Comparison of ENCODE assay signal across 12 cellular contexts in the genomic region with DNA sequence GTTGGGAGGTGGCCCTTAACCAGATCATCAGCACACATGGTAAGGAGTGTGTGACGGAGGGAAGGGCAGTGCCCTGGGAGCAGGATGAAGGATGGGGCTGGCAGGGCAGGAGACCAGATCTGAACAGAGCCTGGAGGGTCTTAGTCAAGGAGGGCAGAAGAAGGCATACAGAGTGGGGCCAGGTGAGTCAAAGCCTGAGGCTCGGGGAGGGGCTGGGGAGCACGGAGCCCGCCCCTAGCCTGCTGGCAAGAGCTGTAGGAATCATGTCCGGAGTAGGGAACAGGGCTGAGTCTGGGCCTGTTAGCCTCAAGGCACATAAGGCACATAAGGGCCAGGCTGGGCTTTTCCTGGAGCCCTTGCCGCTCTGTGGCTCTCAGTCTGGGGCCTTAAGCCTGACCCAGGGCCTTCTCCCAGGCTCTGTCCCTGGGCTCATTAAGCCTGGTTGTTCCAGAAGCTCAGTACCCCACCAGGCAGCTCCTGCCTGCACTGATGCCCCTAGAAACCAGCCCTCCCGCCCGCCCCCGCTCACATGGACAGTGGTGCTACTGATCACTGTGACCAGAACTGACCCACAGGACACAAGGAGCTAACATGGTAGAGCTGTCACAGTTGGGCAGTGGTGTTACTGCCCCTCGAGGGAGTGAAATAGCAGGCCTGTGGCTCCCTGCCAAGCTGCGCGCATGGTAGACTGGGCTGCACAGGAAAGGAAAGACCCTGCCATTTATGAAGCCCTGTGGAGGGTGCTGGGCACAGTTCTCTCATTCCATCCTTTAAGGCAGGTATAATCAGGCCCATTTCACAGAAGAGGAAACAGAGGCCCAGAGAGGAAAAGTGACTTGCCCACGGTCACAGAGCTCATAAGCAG. TPM values are rescaled to one million over a fixed set of nuclear protein-coding genes. Genes with fewer than 3 reads are reported as not detected.
DNase-seq lines count a peak whose midpoint lies in the region; ATAC-seq, FAIRE-seq and TF ChIP-seq lines count a peak whose summit lies in the region.
"Had no signal": no experiment of that assay in that cellular context is flagged by ENCODE, and none has a peak within 500 bp of the region (broad histone marks: within the 10 kb centered on the region; RNA-seq: fewer than 3 reads in every experiment).

No MANE protein-coding gene starts in this region.

- peak overlapping the region; percentile 59 for H3K4me3 Mint-ChIP-seq in CD4-positive, alpha-beta T cell
- H3K4me3 Mint-ChIP-seq in GM23338, result no peak overlapping the region
- no peak overlapping the region for H3K4me3 Mint-ChIP-seq in activated naive CD8-positive, alpha-beta T cell treated with anti-CD3 and anti-CD28 coated beads, Interleukin-2, amount 50 U/mL, for 24 hours
- H3K4me3 Mint-ChIP-seq in naive B cell, result peak overlapping the region in 5 of 8 donors; percentile 27 to 84 (median 50)

- no peak for FAIRE-seq in GM12891 (lab: Jason Lieb, UNC)
- FAIRE-seq: endometrium had no signal

- no peaks in the 10 kb centered on the region for H3K36me3 ChIP-seq in GM23338 (ENCODE audit: insufficient read depth)

- 0 out of 2 replicates have a peak overlapping the region, but pooled peaks have one; percentile 14 for H3K4me2 ChIP-seq in GM23338

- no peak for DNase-seq in CD4-positive, alpha-beta T cell
- DNase-seq in GM23338 (ENCODE audit: low spot score) (no peak), naive B cell (no peak), foreskin fibroblast (no peak), NCI-H1436 (lab: John Stamatoyannopoulos, UW) (no peak), GM12891 (ENCODE audit: insufficient read length, low spot score) (no peak), occipital lobe (lab: John Stamatoyannopoulos, UW) (no peak)
- no peak for DNase-seq in activated naive CD8-positive, alpha-beta T cell treated with anti-CD3 and anti-CD28 coated beads, Interleukin-2, amount 50 U/mL, for 24 hours
- DNase-seq: kidney glomerular epithelial cell; NK-92 treated with Interleukin-12 subunit alpha and Interleukin-12 subunit beta, amount 100 ng/mL, for 24 hours had no signal

- H3K4me3 ChIP-seq in GM23338 (no peak overlapping the region), foreskin fibroblast (ENCODE audit: low read depth in 1 of 2, low read length in 2 of 2) (no peak overlapping the region)

- ATAC-seq in CD4-positive, alpha-beta T cell (ENCODE audit: poor library complexity), result no peak
- ATAC-seq in GM23338 (no peak), naive B cell (ENCODE audit: low read depth in 2 of 2) (no peak)
- ATAC-seq in activated naive CD8-positive, alpha-beta T cell treated with anti-CD3 and anti-CD28 coated beads, Interleukin-2, amount 50 U/mL, for 24 hours, result no peak

- H3K27ac ChIP-seq in CD4-positive, alpha-beta T cell (ENCODE audit: low read depth, low read length), result peak overlapping the region; percentile 52
- H3K27ac ChIP-seq in GM23338 (ENCODE audit: low read depth), result no peak overlapping the region
- H3K27ac ChIP-seq: C4-2B had no signal

- peaks cover 7% of the 10 kb centered on the region; the same call in 1 of the 2 replicates for H3K4me1 ChIP-seq in GM23338 (ENCODE audit: insufficient read depth)

- CTCF ChIA-PET in CD4-positive, alpha-beta T cell (lab: Charles Lee), result no interaction called here

- no peaks in the 10 kb centered on the region for H3K79me2 ChIP-seq in GM23338 (replicated peaks; ENCODE audit: insufficient read depth)

- TF ChIP-seq POLR2A in GM12891 (IDR thresholded peaks at IDR 0.05; ENCODE audit: low read depth, low read length), result no peak

- peaks cover 84% of the 10 kb centered on the region for H3K4me1 Mint-ChIP-seq in CD4-positive, alpha-beta T cell (ENCODE audit: low read depth)
- H3K4me1 Mint-ChIP-seq in GM23338 (peaks cover 34% of the 10 kb centered on the region), naive B cell (peaks cover 55 to 93% (median 80%) of the 10 kb centered on the region in 3 donors)
- peaks cover 85% of the 10 kb centered on the region for H3K4me1 Mint-ChIP-seq in activated naive CD8-positive, alpha-beta T cell treated with anti-CD3 and anti-CD28 coated beads, Interleukin-2, amount 50 U/mL, for 24 hours

- no peaks in the 10 kb centered on the region for H3K9me2 ChIP-seq in GM23338 (ENCODE audit: insufficient read depth)

- intact Hi-C loops in CD4-positive, alpha-beta T cell (cut with DNase I, micrococcal nuclease), result no loop called here

- POLR2A ChIA-PET in CD4-positive, alpha-beta T cell (lab: Charles Lee), result interaction anchor here (1.1 to 6.4 kb wide), 5 partner anchors 11 to 31 kb away, joined by 3 to 83 read pairs (median 8); no protein-coding TSS in a partner anchor

- H4K20me1 ChIP-seq in GM23338 (replicated peaks; ENCODE audit: insufficient read depth), result no peaks in the 10 kb centered on the region

- no peak overlapping the region for H2AFZ ChIP-seq in GM23338

- no peaks in the 10 kb centered on the region for H3K9me3 Mint-ChIP-seq in CD4-positive, alpha-beta T cell
- H3K9me3 Mint-ChIP-seq in GM23338 (no peaks in the 10 kb centered on the region), naive B cell (no peaks in the 10 kb centered on the region)
- no peaks in the 10 kb centered on the region for H3K9me3 Mint-ChIP-seq in activated naive CD8-positive, alpha-beta T cell treated with anti-CD3 and anti-CD28 coated beads, Interleukin-2, amount 50 U/mL, for 24 hours

- peak overlapping the region; percentile 93 for H3K27ac Mint-ChIP-seq in CD4-positive, alpha-beta T cell
- no peak overlapping the region for H3K27ac Mint-ChIP-seq in GM23338
- peak overlapping the region; percentile 59 for H3K27ac Mint-ChIP-seq in activated naive CD8-positive, alpha-beta T cell treated with anti-CD3 and anti-CD28 coated beads, Interleukin-2, amount 50 U/mL, for 24 hours
- H3K27ac Mint-ChIP-seq in naive B cell, result peak overlapping the region; percentile 26 to 93 (median 90)

- H3K27me3 Mint-ChIP-seq in CD4-positive, alpha-beta T cell, result no peaks in the 10 kb centered on the region
- peaks cover 8% of the 10 kb centered on the region for H3K27me3 Mint-ChIP-seq in GM23338 (ENCODE audit: insufficient read depth, low read depth, poor library complexity)
- H3K27me3 Mint-ChIP-seq in activated naive CD8-positive, alpha-beta T cell treated with anti-CD3 and anti-CD28 coated beads, Interleukin-2, amount 50 U/mL, for 24 hours, result no peaks in the 10 kb centered on the region
- H3K27me3 Mint-ChIP-seq in naive B cell, result no peaks in the 10 kb centered on the region

- no peaks in the 10 kb centered on the region for H3F3A ChIP-seq in GM23338 (replicated peaks; ENCODE audit: low read depth)

- no peak for TF ChIP-seq CTCF in CD4-positive, alpha-beta T cell (IDR thresholded peaks at IDR 0.05)
- no peak for TF ChIP-seq CTCF in GM23338 (conservative IDR thresholded peaks at IDR 0.05; ENCODE audit: low read depth in 2 of 2)
- no peak for TF ChIP-seq CTCF in foreskin fibroblast (IDR thresholded peaks at IDR 0.05; ENCODE audit: low read depth, low read length)

- no peaks in the 10 kb centered on the region for H3K9me3 ChIP-seq in CD4-positive, alpha-beta T cell (ENCODE audit: control insufficient read depth, low read length)

- H3K36me3 Mint-ChIP-seq in CD4-positive, alpha-beta T cell (ENCODE audit: low read depth), result peaks cover 50% of the 10 kb centered on the region
- H3K36me3 Mint-ChIP-seq in GM23338 (ENCODE audit: low read depth) (no peaks in the 10 kb centered on the region), naive B cell (peaks cover 8 to 18% of the 10 kb centered on the region in 2 donors)
- H3K36me3 Mint-ChIP-seq in activated naive CD8-positive, alpha-beta T cell treated with anti-CD3 and anti-CD28 coated beads, Interleukin-2, amount 50 U/mL, for 24 hours (ENCODE audit: low read depth), result peaks cover 10% of the 10 kb centered on the region

- H3K27me3 ChIP-seq in CD4-positive, alpha-beta T cell (ENCODE audit: control insufficient read depth, insufficient read depth, low read length), result no peaks in the 10 kb centered on the region
- no peaks in the 10 kb centered on the region for H3K27me3 ChIP-seq in GM23338 (ENCODE audit: insufficient read depth)

TF ChIP-seq in GM23338, 12 proteins besides CTCF, POLR2A, EP300 and RAD21 (continues in another document):
- no peak for TF ChIP-seq NANOG (IDR thresholded peaks at IDR 0.05; ENCODE audit: borderline replicate concordance)
- no peak for TF ChIP-seq STAT1 (IDR thresholded peaks at IDR 0.05; ENCODE audit: unreplicated experiment)
- TF ChIP-seq EZH2 (IDR thresholded peaks at IDR 0.05; ENCODE audit: low read depth, unreplicated experiment), result no peak
- TF ChIP-seq ZNF331 (CRISPR knock-in tag; IDR thresholded peaks at IDR 0.05; ENCODE audit: low read depth), result no peak
- TF ChIP-seq POLR2AphosphoS5 (IDR thresholded peaks at IDR 0.05; ENCODE audit: low read depth), result no peak

TF ChIP-seq in GM12891, 5 proteins besides CTCF, POLR2A, EP300 and RAD21:
- TF ChIP-seq TAF1 (IDR thresholded peaks at IDR 0.05; ENCODE audit: low read depth, low read length), result no peak
- no peak for TF ChIP-seq POLR2AphosphoS5 (IDR thresholded peaks at IDR 0.05; ENCODE audit: low read depth, low read length)
- TF ChIP-seq PAX5 (IDR thresholded peaks at IDR 0.05; ENCODE audit: insufficient read depth, low read length, severe bottlenecking), result no peak
- TF ChIP-seq SPI1 (IDR thresholded peaks at IDR 0.05; ENCODE audit: low read depth, low read length), result no peak
- TF ChIP-seq POU2F2 (IDR thresholded peaks at IDR 0.05; ENCODE audit: low read depth, low read length), result no peak

RNA-seq across cellular contexts. Expression of gene ISG20, which starts 14.6 kb away (rescaled TPM):
- total RNA-seq in CD4-positive, alpha-beta T cell, result 100 to 1,000 TPM; 152 to 157 TPM
- 1.1 and 3.7 TPM in 2 replicates for total RNA-seq in GM23338 (2014; rRNA removed; shearing (Covaris generic))
- polyA plus RNA-seq in GM23338 (2016; fragmentation: Nextera tagmentation; extraction: Ambion mirVana) (3.2 and 4.9 TPM in 2 replicates), naive B cell (ENCODE audit: low read depth in 6 of 6) (1,000 to 10,000 TPM in 2 of 6 donors, 100 to 1,000 TPM in 4; 638 to 1,304 (median 969) TPM)
- 43.9 TPM for polyA plus RNA-seq in GM12891 (2012; ENCODE audit: low read depth, missing spikeins)
- not detected for total RNA-seq in occipital lobe

RNA-seq across cellular contexts. Expression of gene AEN, which starts 32.3 kb away (rescaled TPM):
- 10 to 100 TPM; 40.7 to 43.7 TPM for total RNA-seq in CD4-positive, alpha-beta T cell
- total RNA-seq in GM23338 (2014; rRNA removed; shearing (Covaris generic)), result 218 and 220 TPM in 2 replicates
- polyA plus RNA-seq in GM23338 (2016; fragmentation: Nextera tagmentation; extraction: Ambion mirVana) (76.6 and 82.3 TPM in 2 replicates), naive B cell (ENCODE audit: low read depth in 6 of 6) (10 to 100 TPM; 28.2 to 73.0 (median 40.2) TPM)
- polyA plus RNA-seq in GM12891 (2012; ENCODE audit: low read depth, missing spikeins), result 36.3 TPM
- 4.2 TPM for total RNA-seq in occipital lobe

Comparison
In these comparisons a context has a peak if more than half of its experiments do, and no peak if none do; other contexts are left out.
1. H3K4me3 Mint-ChIP-seq: peak in CD4-positive, alpha-beta T cell (single experiment) and naive B cell (5 of 8); none in GM23338 (single experiment) and activated naive CD8-positive, alpha-beta T cell treated with anti-CD3 and anti-CD28 coated beads, Interleukin-2, amount 50 U/mL, for 24 hours (single experiment).
2. RNA of gene ISG20, which starts 14.6 kb away (total RNA-seq): 152 to 157 TPM in CD4-positive, alpha-beta T cell; 1.1 to 3.7 TPM in GM23338 and not detected in occipital lobe (single experiment); every median in the first group is over 10 times any median in the second.